ENCODE assay signal across 10 cellular contexts in the genomic region with DNA sequence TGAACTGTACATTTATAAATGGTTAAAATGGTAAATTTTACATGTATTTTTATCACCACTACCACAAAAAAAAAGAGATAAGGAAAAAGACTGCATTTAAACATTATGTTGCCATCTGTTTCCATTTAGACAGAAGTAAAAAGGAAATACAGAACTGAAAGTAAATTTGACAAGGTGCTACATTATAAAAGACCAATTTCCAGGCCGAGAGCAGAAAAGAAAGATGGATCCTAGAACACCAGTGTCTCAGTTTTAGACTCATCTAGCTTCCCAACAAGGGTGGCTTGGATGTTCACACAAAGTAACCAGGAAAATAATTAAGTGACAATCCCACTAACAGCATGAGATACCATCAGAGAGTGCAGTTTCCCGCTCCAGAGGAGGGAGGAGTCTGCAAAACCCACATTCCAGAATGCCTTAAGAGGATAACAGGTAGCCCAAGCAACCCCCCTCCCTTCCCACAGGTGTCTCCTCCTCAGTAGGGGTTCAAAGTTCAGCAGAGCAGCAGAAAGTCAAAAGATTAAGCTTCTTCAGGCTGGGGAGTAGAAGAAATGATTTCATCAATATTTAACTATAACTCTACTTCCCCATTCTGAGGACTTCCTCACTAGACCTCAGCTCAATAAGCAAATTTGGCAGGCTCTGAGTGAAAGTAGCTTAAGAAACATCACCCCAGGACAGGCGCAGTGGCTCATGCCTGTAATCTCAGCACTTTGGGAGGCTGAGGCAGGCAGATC. TPM values are rescaled to one million over a fixed set of nuclear protein-coding genes. Genes with fewer than 3 reads are reported as not detected.
A peak's percentile ranks its signal among the peaks of the same experiment; 100 is the strongest.
DNase-seq lines count a peak whose midpoint lies in the region; ATAC-seq, FAIRE-seq and TF ChIP-seq lines count a peak whose summit lies in the region.
"Had no signal": no experiment of that assay in that cellular context is flagged by ENCODE, and none has a peak within 500 bp of the region (broad histone marks: within the 10 kb centered on the region; RNA-seq: fewer than 3 reads in every experiment).

No MANE protein-coding gene starts in this region.

- H3F3A ChIP-seq in OCI-LY1 (ENCODE audit: insufficient read depth, low read length): no peaks in the 10 kb centered on the region

- H2AFZ ChIP-seq in OCI-LY1 (ENCODE audit: low read length): no peak overlapping the region

- no peak for TF ChIP-seq POLR2A in gastrocnemius medialis (IDR thresholded peaks at IDR 0.05)

- FAIRE-seq in frontal cortex (lab: Jason Lieb, UNC): no peak
- FAIRE-seq: islet of Langerhans had no signal

- H3K9ac ChIP-seq in OCI-LY1 (ENCODE audit: low read length): peak overlapping the region; percentile 35; the same call in 1 of the 2 replicates
- H3K9ac ChIP-seq in endocrine pancreas (ENCODE audit: control insufficient read depth, insufficient read depth, low read length): no peak overlapping the region

- ATAC-seq in GM18907 (IDR thresholded peaks at IDR 0.05; ENCODE audit: unreplicated experiment) (peak; percentile 26), gastrocnemius medialis (no peak), HG02852 (IDR thresholded peaks at IDR 0.05; ENCODE audit: unreplicated experiment) (no peak)

- H3K27ac ChIP-seq in OCI-LY1 (ENCODE audit: low read depth, low read length, poor library complexity, severe bottlenecking) (peak overlapping the region; percentile 71), gastrocnemius medialis (peak overlapping the region; percentile 50 to 86 (median 53))

- H3K36me3 ChIP-seq in OCI-LY1 (ENCODE audit: insufficient read depth, low read length) (peaks cover 30% of the 10 kb centered on the region), endocrine pancreas (ENCODE audit: control insufficient read depth, insufficient read depth, low read length) (no peaks in the 10 kb centered on the region), gastrocnemius medialis (peaks cover 0 to 30% of the 10 kb centered on the region in 2 donors)

- peak overlapping the region; percentile 43 for H3K4me3 ChIP-seq in OCI-LY1 (ENCODE audit: low read depth, low read length, poor library complexity, severe bottlenecking)
- peak overlapping the region; percentile 40 for H3K4me3 ChIP-seq in endocrine pancreas (ENCODE audit: control insufficient read depth, insufficient read depth, low read length)
- H3K4me3 ChIP-seq in gastrocnemius medialis: no peak overlapping the region

- H3K27me3 ChIP-seq in OCI-LY1 (ENCODE audit: insufficient read depth, low read length): no peaks in the 10 kb centered on the region; the same call in 1 of the 2 replicates
- no peaks in the 10 kb centered on the region for H3K27me3 ChIP-seq in endocrine pancreas (ENCODE audit: control insufficient read depth, insufficient read depth, low read length)
- H3K27me3 ChIP-seq in gastrocnemius medialis: no peaks in the 10 kb centered on the region

- DNase-seq in gastrocnemius medialis (no peak), frontal cortex (ENCODE audit: low spot score in 2 of 2) (no peak), HPDE6-E6E7 (ENCODE audit: extremely low spot score) (no peak)
- DNase-seq in stimulated activated CD4-positive, alpha-beta T cell treated with anti-CD3 and anti-CD28 coated beads, Interleukin-1b, Interleukin-23, amount 100 ng/mL, for 48 hours: no peak

- H3K79me2 ChIP-seq in OCI-LY1 (ENCODE audit: insufficient read depth, low read length): peaks cover 67% of the 10 kb centered on the region

- in situ Hi-C loops in gastrocnemius medialis (cut with MboI; ENCODE audit: low sequenced_read_pairs in 4 of 4): loop anchor here in 1 of 4 donors (10.0 kb wide), 1 partner anchor 95 kb away; the partner anchor contains the start of gene HAX1

- peak overlapping the region; percentile 62 for H3K4me2 ChIP-seq in OCI-LY1 (ENCODE audit: low read length)

- intact Hi-C loops in gastrocnemius medialis (cut with DNase I; ENCODE audit: low total_unique reads): loop anchor here (10.0 kb wide), 1 partner anchor 185 kb away; the partner anchor contains the start of gene RPS27

- H3K4me1 ChIP-seq in OCI-LY1 (ENCODE audit: insufficient read depth, low read length, severe bottlenecking): peaks cover 50% of the 10 kb centered on the region
- peaks cover 20% of the 10 kb centered on the region for H3K4me1 ChIP-seq in endocrine pancreas (ENCODE audit: control insufficient read depth, insufficient read depth, low read length)
- H3K4me1 ChIP-seq in gastrocnemius medialis: peaks cover 69 to 85% of the 10 kb centered on the region in 2 donors

- H4K20me1 ChIP-seq in OCI-LY1 (ENCODE audit: insufficient read depth, low read length): no peaks in the 10 kb centered on the region

- TF ChIP-seq CTCF in OCI-LY1 (IDR thresholded peaks at IDR 0.05; ENCODE audit: low read length) (no peak), gastrocnemius medialis (IDR thresholded peaks at IDR 0.05 in 4 of 5, conservative IDR thresholded peaks at IDR 0.05 in 1 of 5) (no peak)

- no peaks in the 10 kb centered on the region for H3K9me3 ChIP-seq in OCI-LY1 (ENCODE audit: low read length)
- H3K9me3 ChIP-seq in endocrine pancreas (ENCODE audit: control insufficient read depth, low read length): no peaks in the 10 kb centered on the region
- no peaks in the 10 kb centered on the region for H3K9me3 ChIP-seq in gastrocnemius medialis

- no peaks in the 10 kb centered on the region for H3K9me2 ChIP-seq in OCI-LY1 (ENCODE audit: low read depth, low read length)

RNA-seq across cellular contexts. Expression of gene TPM3, which starts 11.8 kb away (rescaled TPM):
- total RNA-seq in gastrocnemius medialis (1,000 to 10,000 TPM; 1,776 to 3,699 (median 2,786) TPM), frontal cortex (245 TPM)

RNA-seq across cellular contexts. Expression of gene NUP210L, which starts 25.2 kb away (rescaled TPM):
- total RNA-seq in gastrocnemius medialis (under 1 TPM in 3 of 4 donors, not detected in 1; 0.07 to 0.24 (median 0.10) TPM), frontal cortex (0.41 TPM)

RNA-seq across cellular contexts. Expression of gene CFAP141, which starts 26.0 kb away (rescaled TPM):
- not detected for total RNA-seq in gastrocnemius medialis
- not detected for total RNA-seq in frontal cortex
- total RNA-seq: subcutaneous adipose tissue had no signal

RNA-seq across cellular contexts. Expression of gene UBAP2L, which starts 40.6 kb away (rescaled TPM):
- total RNA-seq in gastrocnemius medialis (10 to 100 TPM; 38.5 to 72.8 (median 50.8) TPM), frontal cortex (35.5 TPM)

Comparison
In these comparisons a context has a peak if more than half of its experiments do, and no peak if none do; other contexts are left out.
1. H3K4me3 ChIP-seq: peak in OCI-LY1 (single experiment) and endocrine pancreas (single experiment); none in gastrocnemius medialis (0 of 4).